In the genomic region with DNA sequence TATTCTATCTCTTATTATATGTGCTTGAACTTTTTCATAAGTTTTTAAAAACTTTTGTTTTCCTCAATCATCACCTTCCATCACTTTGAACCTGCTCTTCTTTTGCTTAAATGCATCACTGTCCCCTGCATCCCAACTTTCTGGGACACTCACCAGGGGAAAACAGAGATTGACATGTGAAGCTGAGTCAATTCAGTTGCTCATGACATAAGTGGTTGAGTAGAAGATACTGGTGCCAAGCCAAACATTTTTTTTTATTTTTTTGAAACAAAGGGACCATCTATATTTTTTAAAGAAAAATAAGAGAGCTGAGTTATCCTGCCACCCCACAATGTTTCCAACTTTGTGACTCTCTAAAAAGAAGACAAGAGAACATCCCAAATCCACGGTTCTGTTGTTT, we compare ENCODE assay signal across 19 cellular contexts.
DNase-seq lines count a peak whose midpoint lies in the region; ATAC-seq, FAIRE-seq and TF ChIP-seq lines count a peak whose summit lies in the region.
"Had no signal": no experiment of that assay in that cellular context is flagged by ENCODE, and none has a peak within 500 bp of the region (broad histone marks: within the 10 kb centered on the region; RNA-seq: fewer than 3 reads in every experiment).

No MANE protein-coding gene starts in this region.

- intact Hi-C loops in A673 (cut with micrococcal nuclease; ENCODE audit: unreplicated experiment): no loop called here

- H3K4me3 Mint-ChIP-seq in CD8-positive, alpha-beta memory T cell: no peak overlapping the region
- H3K4me3 Mint-ChIP-seq: activated T-cell treated with anti-CD3 and anti-CD28 coated beads, Interleukin-2, amount 50 U/mL, for 24 hours had no signal

- no peaks in the 10 kb centered on the region for H3K9me3 Mint-ChIP-seq in CD8-positive, alpha-beta memory T cell

- no peaks in the 10 kb centered on the region for H3K27me3 Mint-ChIP-seq in CD8-positive, alpha-beta memory T cell
- H3K27me3 Mint-ChIP-seq: activated T-cell treated with anti-CD3 and anti-CD28 coated beads, Interleukin-2, amount 50 U/mL, for 24 hours; B cell had no signal

- H3K36me3 ChIP-seq in CD8-positive, alpha-beta memory T cell (ENCODE audit: insufficient read depth, low read length): no peaks in the 10 kb centered on the region
- H3K36me3 ChIP-seq in MG63 (no peaks in the 10 kb centered on the region), bronchial epithelial cell (ENCODE audit: control insufficient read depth, insufficient read depth, low read length) (no peaks in the 10 kb centered on the region), A673 (ENCODE audit: insufficient read depth, low read length, poor library complexity, severe bottlenecking) (no peaks in the 10 kb centered on the region)
- H3K36me3 ChIP-seq: adrenal gland, sigmoid colon had no signal

- H3K4me1 Mint-ChIP-seq in CD8-positive, alpha-beta memory T cell: peaks cover 28 to 49% (median 44%) of the 10 kb centered on the region in 3 donors

- DNase-seq in CD8-positive, alpha-beta memory T cell: no peak
- DNase-seq in MG63 (peak; percentile 9), bronchial epithelial cell (ENCODE audit: low read depth) (peak; percentile 57), lung microvascular endothelial cell (ENCODE audit: low read depth in 2 of 2) (peak; percentile 47 to 52), A673 (ENCODE audit: low spot score) (no peak)
- DNase-seq: activated CD4-positive, alpha-beta T cell treated with anti-CD3 and anti-CD28 coated beads, Interleukin-2, amount 50 U/mL, for 1 hour; activated T-cell treated with anti-CD3 and anti-CD28 coated beads, Interleukin-2, amount 50 U/mL, for 24 hours; adrenal gland; head of caudate nucleus; kidney; NCI-H1930; occipital lobe; sigmoid colon had no signal

- no TSS peak for BruUV-seq in A673 (replicated peaks; lab: Mats Ljungman, UMichigan)

- ATAC-seq in GM18870 (IDR thresholded peaks at IDR 0.05; ENCODE audit: unreplicated experiment) (no peak), GM19324 (IDR thresholded peaks at IDR 0.05; ENCODE audit: low FRiP score, unreplicated experiment) (no peak), HG03135 (IDR thresholded peaks at IDR 0.05; ENCODE audit: unreplicated experiment) (no peak)

- POLR2A ChIA-PET in CD8-positive, alpha-beta memory T cell (lab: Charles Lee): no interaction called here
- POLR2A ChIA-PET in A673 (lab: Charles Lee; ENCODE audit: low non-redundant PET): no interaction called here

- H3K27ac Mint-ChIP-seq in CD8-positive, alpha-beta memory T cell: peak overlapping the region in 5 of 8 donors; percentile 31 to 100 (median 94)

- no peak overlapping the region for H3K27ac ChIP-seq in CD8-positive, alpha-beta memory T cell (ENCODE audit: low read depth, low read length)
- H3K27ac ChIP-seq in A673 (ENCODE audit: low read depth, low read length, poor library complexity, severe bottlenecking): no peak overlapping the region
- H3K27ac ChIP-seq: adrenal gland, epithelial cell of prostate, sigmoid colon had no signal

- H3K27me3 ChIP-seq in CD8-positive, alpha-beta memory T cell (ENCODE audit: insufficient read depth, low read length, poor library complexity, severe bottlenecking): no peaks in the 10 kb centered on the region
- H3K27me3 ChIP-seq in MG63: no peaks in the 10 kb centered on the region
- no peaks in the 10 kb centered on the region for H3K27me3 ChIP-seq in bronchial epithelial cell (ENCODE audit: control insufficient read depth, insufficient read depth, low read length)
- no peaks in the 10 kb centered on the region for H3K27me3 ChIP-seq in A673 (replicated peaks; ENCODE audit: insufficient read depth, low read depth, low read length, poor library complexity)
- H3K27me3 ChIP-seq: adrenal gland, sigmoid colon had no signal

- CTCF ChIA-PET in CD8-positive, alpha-beta memory T cell (lab: Charles Lee): no interaction called here
- CTCF ChIA-PET in A673 (lab: Charles Lee): no interaction called here

- H3K4me1 ChIP-seq in CD8-positive, alpha-beta memory T cell (ENCODE audit: insufficient read depth, low read length): peaks cover 23% of the 10 kb centered on the region
- H3K4me1 ChIP-seq in A673 (ENCODE audit: insufficient read depth, low read length, poor library complexity, severe bottlenecking): peaks cover 11% of the 10 kb centered on the region

- H3K9me3 ChIP-seq in CD8-positive, alpha-beta memory T cell (ENCODE audit: low read length): no peaks in the 10 kb centered on the region
- H3K9me3 ChIP-seq in MG63: no peaks in the 10 kb centered on the region; the same call in 1 of the 2 replicates
- no peaks in the 10 kb centered on the region for H3K9me3 ChIP-seq in A673 (ENCODE audit: low read depth, low read length, poor library complexity, severe bottlenecking)
- H3K9me3 ChIP-seq: adrenal gland, sigmoid colon had no signal

- TF ChIP-seq CTCF in bronchial epithelial cell (IDR thresholded peaks at IDR 0.05; ENCODE audit: insufficient read depth, low read length, severe bottlenecking) (no peak), A673 (conservative IDR thresholded peaks at IDR 0.05; ENCODE audit: low read depth, low read length) (no peak)

- no peak for FAIRE-seq in bronchial epithelial cell (lab: Jason Lieb, UNC)
- FAIRE-seq: colon, kidney had no signal

- no peak overlapping the region for H3K4me3 ChIP-seq in CD8-positive, alpha-beta memory T cell (ENCODE audit: low read length)
- no peak overlapping the region for H3K4me3 ChIP-seq in MG63
- no peak overlapping the region for H3K4me3 ChIP-seq in bronchial epithelial cell (ENCODE audit: low read depth, low read length)
- no peak overlapping the region for H3K4me3 ChIP-seq in A673 (ENCODE audit: low read depth, low read length, poor library complexity, severe bottlenecking)
- H3K4me3 ChIP-seq: adrenal gland, sigmoid colon had no signal

- peaks cover 0 to 4% (median 4%) of the 10 kb centered on the region in 3 donors for H3K36me3 Mint-ChIP-seq in CD8-positive, alpha-beta memory T cell

Comparison
In these comparisons a context has a peak if more than half of its experiments do, and no peak if none do; other contexts are left out.
1. DNase-seq: peak in MG63 (single experiment), bronchial epithelial cell (single experiment) and lung microvascular endothelial cell (2 of 2); none in CD8-positive, alpha-beta memory T cell (0 of 5) and A673 (single experiment).